Comparison of ENCODE assay signal across 1 cellular context in the genomic region with DNA sequence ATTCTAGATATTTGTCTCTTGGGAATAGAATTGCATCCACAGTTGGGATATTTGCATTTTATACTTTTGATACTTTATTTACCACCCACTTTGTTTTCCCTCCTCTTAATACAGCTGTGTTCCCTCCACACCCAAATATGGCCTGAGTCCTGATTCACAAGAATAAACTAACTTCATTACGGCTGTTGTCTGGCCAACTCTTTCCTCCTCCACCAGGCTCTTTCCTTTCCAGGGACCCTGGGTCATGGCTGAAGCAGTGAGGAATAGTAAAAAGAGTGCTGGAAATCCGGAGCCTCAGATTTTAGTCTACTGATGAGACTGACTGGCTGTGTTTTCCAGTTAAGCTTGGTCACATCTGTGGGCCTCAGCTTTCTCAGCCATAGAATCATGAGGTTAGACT.
TF ChIP-seq lines count a peak whose summit lies in the region.

No MANE protein-coding gene starts in this region.

TF ChIP-seq in HepG2, 621 proteins besides CTCF, POLR2A, EP300 and RAD21:
- no peak for TF ChIP-seq ZMYM4 (CRISPR knock-in tag; IDR thresholded peaks at IDR 0.05)
- TF ChIP-seq SRF (IDR thresholded peaks at IDR 0.05; ENCODE audit: low read depth, low read length), result 0 out of 2 replicates have a peak, but pooled peaks have one; percentile 38
